8 cellular contexts compared by ENCODE assay signal in the genomic region with DNA sequence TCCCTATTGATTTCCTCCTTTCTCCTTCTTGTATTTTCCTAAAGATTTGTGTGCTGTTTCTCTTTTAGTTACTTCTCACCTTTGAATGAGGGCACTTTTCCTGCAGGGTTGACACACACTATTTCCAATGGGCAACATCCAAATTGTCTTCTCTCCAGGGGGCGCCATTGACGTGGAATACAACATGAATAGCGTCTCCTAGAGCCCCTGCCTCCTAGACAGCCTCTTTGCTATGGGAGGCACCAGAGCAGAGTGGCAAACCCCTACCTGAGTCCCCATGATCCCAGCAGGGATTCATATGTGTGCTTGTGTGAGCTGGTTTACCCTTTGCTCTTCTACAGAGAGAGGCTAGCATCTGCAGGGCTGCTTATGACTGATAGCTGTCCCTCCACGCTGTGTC.
DNase-seq lines count a peak whose midpoint lies in the region; ATAC-seq and TF ChIP-seq lines count a peak whose summit lies in the region.

No MANE protein-coding gene starts in this region.

- no peak overlapping the region for H3K27ac Mint-ChIP-seq in naive B cell

- peaks cover 0 to 3% (median 0%) of the 10 kb centered on the region in 3 donors for H3K27me3 Mint-ChIP-seq in naive B cell

- DNase-seq in NOMO-1 treated with DMSO at 0.1 percent for 48 hours (lab: John Stamatoyannopoulos, UW; ENCODE audit: unreplicated experiment) (peak; percentile 27), NOMO-1 treated with dmso at 0.1 percent for 144 hours (lab: John Stamatoyannopoulos, UW; ENCODE audit: unreplicated experiment) (no peak), NCI-H526 treated with DMSO at 0.1 percent for 48 hours (lab: John Stamatoyannopoulos, UW) (peak; percentile 19), epithelial cell of proximal tubule (ENCODE audit: low read depth) (no peak), naive B cell (peak; percentile 5), cortex of kidney (lab: John Stamatoyannopoulos, UW) (no peak)
- peak; percentile 11 to 19 for DNase-seq in activated CD8-positive, alpha-beta memory T cell treated with anti-CD3 and anti-CD28 coated beads for 4 hours (ENCODE audit: low read depth in 2 of 2)
- peak in 5 of 6 experiments; percentile 3 to 53 (median 23) for DNase-seq in stimulated activated naive CD4-positive, alpha-beta T cell (lab: John Stamatoyannopoulos, UW)

- H3K4me1 Mint-ChIP-seq in naive B cell: no peaks in the 10 kb centered on the region

- H3K4me3 Mint-ChIP-seq in naive B cell: no peak overlapping the region

- TF ChIP-seq CTCF in epithelial cell of proximal tubule (conservative IDR thresholded peaks at IDR 0.05; ENCODE audit: low read depth, low read length): peak; percentile 74

- peak in 1 of 2 donors; percentile 52 for ATAC-seq in naive B cell (ENCODE audit: low read depth in 2 of 2)

- H3K9me3 Mint-ChIP-seq in naive B cell: peaks cover 0 to 11% (median 4%) of the 10 kb centered on the region in 7 donors

- H3K4me3 ChIP-seq in epithelial cell of proximal tubule (ENCODE audit: low read depth, low read length): no peak overlapping the region

- no peaks in the 10 kb centered on the region for H3K36me3 Mint-ChIP-seq in naive B cell

Comparison
In these comparisons a context has a peak if more than half of its experiments do, and no peak if none do; other contexts are left out.
1. DNase-seq: peak in NOMO-1 treated with DMSO at 0.1 percent for 48 hours (single experiment), NCI-H526 treated with DMSO at 0.1 percent for 48 hours (single experiment), activated CD8-positive, alpha-beta memory T cell treated with anti-CD3 and anti-CD28 coated beads for 4 hours (2 of 2), naive B cell (single experiment) and stimulated activated naive CD4-positive, alpha-beta T cell (5 of 6); none in NOMO-1 treated with dmso at 0.1 percent for 144 hours (single experiment), epithelial cell of proximal tubule (single experiment) and cortex of kidney (single experiment).